ENCODE assay signal across 8 cellular contexts in genomic region chr6:46221221-46221793, GRCh38. TPM values are rescaled to one million over a fixed set of nuclear protein-coding genes. Genes with fewer than 3 reads are reported as not detected.
DNase-seq lines count a peak whose midpoint lies in the region; ATAC-seq and TF ChIP-seq lines count a peak whose summit lies in the region.

No MANE protein-coding gene starts in this region.

- ATAC-seq in GM19043 (IDR thresholded peaks at IDR 0.05; ENCODE audit: low read depth, unreplicated experiment) (peak; percentile 47), HG03066 (IDR thresholded peaks at IDR 0.05; ENCODE audit: low read depth, unreplicated experiment) (peak; percentile 57), right cardiac atrium (peak; percentile 53 to 59)
- ATAC-seq in stimulated activated effector memory CD8-positive, alpha-beta T cell treated with anti-CD3 and anti-CD28 coated beads, Interleukin-12 subunit alpha, Interleukin-12 subunit beta, amount 100 ng/mL, for 72 hours, result peak; percentile 73

- no peaks in the 10 kb centered on the region for H3K9me3 Mint-ChIP-seq in Calu3 (ENCODE audit: low read depth, unreplicated experiment)
- no peaks in the 10 kb centered on the region for H3K9me3 Mint-ChIP-seq in stimulated activated effector memory CD8-positive, alpha-beta T cell treated with anti-CD3 and anti-CD28 coated beads, Interleukin-12 subunit alpha, Interleukin-12 subunit beta, amount 100 ng/mL, for 72 hours

- no peak overlapping the region for H3K27ac ChIP-seq in right cardiac atrium (ENCODE audit: low read length)

- H3K4me3 ChIP-seq in adipocyte (ENCODE audit: low read length) (no peak overlapping the region), right cardiac atrium (ENCODE audit: low read length) (no peak overlapping the region)

- H3K4me3 Mint-ChIP-seq in Calu3 (ENCODE audit: low read depth, unreplicated experiment), result no peak overlapping the region
- no peak overlapping the region for H3K4me3 Mint-ChIP-seq in stimulated activated effector memory CD8-positive, alpha-beta T cell treated with anti-CD3 and anti-CD28 coated beads, Interleukin-12 subunit alpha, Interleukin-12 subunit beta, amount 100 ng/mL, for 72 hours

- peaks cover 46% of the 10 kb centered on the region for H3K4me1 ChIP-seq in adipocyte (ENCODE audit: control insufficient read depth, insufficient read depth, low read length)
- H3K4me1 ChIP-seq in right cardiac atrium (ENCODE audit: control insufficient read depth, insufficient read depth, low read length), result peaks cover 6% of the 10 kb centered on the region

- intact Hi-C loops in Calu3 (cut with micrococcal nuclease; ENCODE audit: unreplicated experiment), result loop anchor here (1.0 to 10.0 kb wide), 3 partner anchors 131 to 403 kb away; no protein-coding TSS in a partner anchor
- intact Hi-C loops in right cardiac atrium (cut with DNase I), result loop anchor here in 2 of 4 donors (2.0 to 5.0 kb wide), 2 partner anchors 186 to 189 kb away; no protein-coding TSS in a partner anchor

- H3K27me3 ChIP-seq in adipocyte (replicated peaks; ENCODE audit: control insufficient read depth, insufficient read depth, low read length), result no peaks in the 10 kb centered on the region
- H3K27me3 ChIP-seq in right cardiac atrium (ENCODE audit: control insufficient read depth, insufficient read depth), result no peaks in the 10 kb centered on the region

- no peaks in the 10 kb centered on the region for H3K9me3 ChIP-seq in adipocyte (ENCODE audit: control insufficient read depth, low read length)
- no peaks in the 10 kb centered on the region for H3K9me3 ChIP-seq in right cardiac atrium (ENCODE audit: control insufficient read depth, low read length)

- H3K27ac Mint-ChIP-seq in Calu3 (ENCODE audit: unreplicated experiment), result no peak overlapping the region
- peak overlapping the region; percentile 73 for H3K27ac Mint-ChIP-seq in stimulated activated effector memory CD8-positive, alpha-beta T cell treated with anti-CD3 and anti-CD28 coated beads, Interleukin-12 subunit alpha, Interleukin-12 subunit beta, amount 100 ng/mL, for 72 hours

- H3K27me3 Mint-ChIP-seq in Calu3 (ENCODE audit: unreplicated experiment), result peaks cover 20% of the 10 kb centered on the region

- no peaks in the 10 kb centered on the region for H3K4me1 Mint-ChIP-seq in Calu3 (ENCODE audit: low read depth, unreplicated experiment)
- no peaks in the 10 kb centered on the region for H3K4me1 Mint-ChIP-seq in stimulated activated effector memory CD8-positive, alpha-beta T cell treated with anti-CD3 and anti-CD28 coated beads, Interleukin-12 subunit alpha, Interleukin-12 subunit beta, amount 100 ng/mL, for 72 hours

- DNase-seq in Calu3 (peak; percentile 9), NCI-H2107 treated with DMSO at 0.1 percent for 48 hours (lab: John Stamatoyannopoulos, UW; ENCODE audit: unreplicated experiment) (peak; percentile 61), adipocyte (ENCODE audit: low read depth) (peak; percentile 81), right cardiac atrium (no peak)
- no peak for DNase-seq in stimulated activated effector memory CD8-positive, alpha-beta T cell treated with anti-CD3 and anti-CD28 coated beads, Interleukin-12 subunit alpha, Interleukin-12 subunit beta, amount 100 ng/mL, for 72 hours (ENCODE audit: low spot score in 2 of 2)
- no peak for DNase-seq in stimulated activated CD4-positive, alpha-beta T cell treated with anti-CD3 and anti-CD28 coated beads, Interleukin-4, amount 100 ng/mL, for 4 hours

- no peaks in the 10 kb centered on the region for H3K36me3 ChIP-seq in adipocyte (ENCODE audit: control insufficient read depth, insufficient read depth, low read length, severe bottlenecking)

- TF ChIP-seq CTCF in Calu3 (IDR thresholded peaks at IDR 0.05; ENCODE audit: unreplicated experiment), result peak; percentile 60

- no peaks in the 10 kb centered on the region for H3K36me3 Mint-ChIP-seq in Calu3 (ENCODE audit: insufficient read depth, unreplicated experiment)
- H3K36me3 Mint-ChIP-seq in stimulated activated effector memory CD8-positive, alpha-beta T cell treated with anti-CD3 and anti-CD28 coated beads, Interleukin-12 subunit alpha, Interleukin-12 subunit beta, amount 100 ng/mL, for 72 hours, result peaks cover 6% of the 10 kb centered on the region

- BruUV-seq in Calu3 (replicated peaks; lab: Mats Ljungman, UMichigan), result no TSS peak

- peak overlapping the region; percentile 39 for H3K9ac ChIP-seq in adipocyte (ENCODE audit: low read length)

- WGBS in right cardiac atrium, result 53% methylated on average over 4 of the region's 4 CpGs

- CTCF ChIA-PET in Calu3 (lab: Charles Lee), result interaction anchor here (0.7 to 3.6 kb wide), 5 partner anchors 130 to 191 kb away, joined by 3 to 45 read pairs (median 8); no protein-coding TSS in a partner anchor

RNA-seq across cellular contexts. Expression of gene ENPP5, which starts 50.5 kb away (rescaled TPM):
- 17.3 and 18.7 TPM in 2 replicates for total RNA-seq in Calu3 (2022)
- 10 to 100 TPM in 3 of 4 donors, 1 to 10 TPM in 1; 6.8 to 13.2 (median 11.4) TPM for total RNA-seq in right cardiac atrium
- 9.8 TPM for polyA plus RNA-seq in right cardiac atrium

Comparison
In these comparisons a context has a peak if more than half of its experiments do, and no peak if none do; other contexts are left out.
1. DNase-seq: peak in Calu3 (single experiment), NCI-H2107 treated with DMSO at 0.1 percent for 48 hours (single experiment) and adipocyte (single experiment); none in right cardiac atrium (0 of 3), stimulated activated effector memory CD8-positive, alpha-beta T cell treated with anti-CD3 and anti-CD28 coated beads, Interleukin-12 subunit alpha, Interleukin-12 subunit beta, amount 100 ng/mL, for 72 hours (0 of 2) and stimulated activated CD4-positive, alpha-beta T cell treated with anti-CD3 and anti-CD28 coated beads, Interleukin-4, amount 100 ng/mL, for 4 hours (0 of 2).
2. Peak in every context shown above with its lines, with median percentiles within 50 percentile points of each other: ATAC-seq.